10 cellular contexts compared by ENCODE assay signal in genomic region chr11:20156876-20157613, GRCh38. TPM values are rescaled to one million over a fixed set of nuclear protein-coding genes. Genes with fewer than 3 reads are reported as not detected.
DNase-seq lines count a peak whose midpoint lies in the region; ATAC-seq and TF ChIP-seq lines count a peak whose summit lies in the region.
"Had no signal": no experiment of that assay in that cellular context is flagged by ENCODE, and none has a peak within 500 bp of the region (broad histone marks: within the 10 kb centered on the region; RNA-seq: fewer than 3 reads in every experiment).

No MANE protein-coding gene starts in this region.

- H3K36me3 ChIP-seq in iPS DF 6.9 (ENCODE audit: control insufficient read depth, insufficient read depth, low read length) (no peaks in the 10 kb centered on the region), stomach (no peaks in the 10 kb centered on the region)

- TF ChIP-seq POLR2A in stomach (IDR thresholded peaks at IDR 0.05), result no peak

- CTCF ChIA-PET in activated CD4-positive, alpha-beta memory T cell treated with anti-CD3 and anti-CD28 coated beads, Interleukin-2, amount 10 ng/mL, durations not matched to agents 7 days and 5 days (lab: Charles Lee), result interaction anchor here (3.0 kb wide), 1 partner anchor 25 kb away, joined by 11 read pairs; no protein-coding TSS in a partner anchor

- WGBS in iPS DF 6.9 (ENCODE audit: insufficient coverage, insufficient read length), result no CpG with 5 or more reads among the region's 45 CpGs
- WGBS in stomach, 5 donors, result 3 to 9% (median 3%) methylated on average over 20 to 45 of the region's 45 CpGs

- H3K4me3 Mint-ChIP-seq in activated CD4-positive, alpha-beta memory T cell treated with anti-CD3 and anti-CD28 coated beads, Interleukin-2, amount 10 ng/mL, durations not matched to agents 7 days and 5 days, result peak overlapping the region; percentile 34
- H3K4me3 Mint-ChIP-seq in CD14-positive monocyte, result peak overlapping the region in 1 of 2 donors; percentile 85

- H3K27me3 ChIP-seq in iPS DF 6.9 (ENCODE audit: control insufficient read depth, insufficient read depth, low read length) (peaks cover 62% of the 10 kb centered on the region), stomach (peaks cover 37 to 90% (median 78%) of the 10 kb centered on the region in 3 donors)

- peaks cover 22% of the 10 kb centered on the region for H3K4me1 Mint-ChIP-seq in activated CD4-positive, alpha-beta memory T cell treated with anti-CD3 and anti-CD28 coated beads, Interleukin-2, amount 10 ng/mL, durations not matched to agents 7 days and 5 days
- H3K4me1 Mint-ChIP-seq in CD14-positive monocyte, result peaks cover 10% of the 10 kb centered on the region

- peaks cover 15% of the 10 kb centered on the region for H3K36me3 Mint-ChIP-seq in activated CD4-positive, alpha-beta memory T cell treated with anti-CD3 and anti-CD28 coated beads, Interleukin-2, amount 10 ng/mL, durations not matched to agents 7 days and 5 days (ENCODE audit: low read depth)
- H3K36me3 Mint-ChIP-seq in CD14-positive monocyte, result peaks cover 0 to 5% of the 10 kb centered on the region in 2 donors

- peaks cover 8% of the 10 kb centered on the region for H3K4me1 ChIP-seq in iPS DF 6.9 (ENCODE audit: control insufficient read depth, insufficient read depth, low read length)
- peaks cover 11 to 31% (median 19%) of the 10 kb centered on the region in 4 donors for H3K4me1 ChIP-seq in stomach

- POLR2A ChIA-PET in activated CD4-positive, alpha-beta memory T cell treated with anti-CD3 and anti-CD28 coated beads, Interleukin-2, amount 10 ng/mL, durations not matched to agents 7 days and 5 days (lab: Charles Lee), result no interaction called here

- peak; percentile 65 for DNase-seq in activated CD8-positive, alpha-beta memory T cell treated with anti-CD3 and anti-CD28 coated beads for 24 hours
- DNase-seq in activated CD8-positive, alpha-beta memory T cell treated with anti-CD3 and anti-CD28 coated beads, Interleukin-2, amount 50 U/mL, for 48 hours, result no peak
- peak; percentile 36 for DNase-seq in activated CD4-positive, alpha-beta memory T cell treated with anti-CD3 and anti-CD28 coated beads, Interleukin-2, amount 10 ng/mL, durations not matched to agents 7 days and 5 days
- DNase-seq in iPS DF 6.9 (ENCODE audit: low read depth, low spot score) (no peak), stomach (no peak), NCI-H187 (lab: John Stamatoyannopoulos, UW) (no peak), CD14-positive monocyte (ENCODE audit: low spot score) (no peak)
- DNase-seq: kidney glomerular epithelial cell, NCI-H2171 treated with DMSO at 0.1 percent for 48 hours had no signal

- TF ChIP-seq CTCF in stomach (IDR thresholded peaks at IDR 0.05), result no peak
- TF ChIP-seq CTCF in CD14-positive monocyte (IDR thresholded peaks at IDR 0.05), result no peak

- no peak for TF ChIP-seq EP300 in stomach (IDR thresholded peaks at IDR 0.05)

- H3K27ac ChIP-seq in iPS DF 6.9 (ENCODE audit: low read length) (no peak overlapping the region), stomach (no peak overlapping the region)

- peaks cover 3% of the 10 kb centered on the region for H3K9me3 Mint-ChIP-seq in activated CD4-positive, alpha-beta memory T cell treated with anti-CD3 and anti-CD28 coated beads, Interleukin-2, amount 10 ng/mL, durations not matched to agents 7 days and 5 days
- H3K9me3 Mint-ChIP-seq in CD14-positive monocyte, result peaks cover 2 to 36% (median 20%) of the 10 kb centered on the region in 7 donors

- H3K9me3 ChIP-seq in iPS DF 6.9 (ENCODE audit: control insufficient read depth, insufficient read depth, low read length) (no peaks in the 10 kb centered on the region), stomach (peaks cover 0 to 15% (median 3%) of the 10 kb centered on the region in 4 donors)

- intact Hi-C loops in stomach (cut with DNase I; ENCODE audit: low total_unique reads), result no loop called here
- intact Hi-C loops in CD14-positive monocyte (cut with micrococcal nuclease), result no loop called here

- peak overlapping the region; percentile 21 for H3K27ac Mint-ChIP-seq in activated CD4-positive, alpha-beta memory T cell treated with anti-CD3 and anti-CD28 coated beads, Interleukin-2, amount 10 ng/mL, durations not matched to agents 7 days and 5 days
- no peak overlapping the region for H3K27ac Mint-ChIP-seq in CD14-positive monocyte

- H3K27me3 Mint-ChIP-seq in activated CD4-positive, alpha-beta memory T cell treated with anti-CD3 and anti-CD28 coated beads, Interleukin-2, amount 10 ng/mL, durations not matched to agents 7 days and 5 days, result peaks cover 68% of the 10 kb centered on the region
- peaks cover 78 to 92% (median 82%) of the 10 kb centered on the region in 3 donors for H3K27me3 Mint-ChIP-seq in CD14-positive monocyte (ENCODE audit: low read depth in 3 of 3)

- ATAC-seq in GM21447 (IDR thresholded peaks at IDR 0.05; ENCODE audit: unreplicated experiment), result no peak

- H3K4me3 ChIP-seq in iPS DF 6.9 (ENCODE audit: low read length) (peak overlapping the region; percentile 35; the same call in 1 of the 2 replicates), stomach (peak overlapping the region; percentile 19 to 43 (median 30))

RNA-seq across cellular contexts. Expression of gene DBX1, which starts 3.2 kb away (rescaled TPM):
- not detected for total RNA-seq in activated CD4-positive, alpha-beta memory T cell treated with anti-CD3 and anti-CD28 coated beads, Interleukin-2, amount 10 ng/mL, durations not matched to agents 7 days and 5 days
- not detected for total RNA-seq in stomach
- polyA plus RNA-seq in stomach (not detected), CD14-positive monocyte (not detected)

Comparison
In these comparisons a context has a peak if more than half of its experiments do, and no peak if none do; other contexts are left out.
1. DNase-seq: peak in activated CD8-positive, alpha-beta memory T cell treated with anti-CD3 and anti-CD28 coated beads for 24 hours (single experiment) and activated CD4-positive, alpha-beta memory T cell treated with anti-CD3 and anti-CD28 coated beads, Interleukin-2, amount 10 ng/mL, durations not matched to agents 7 days and 5 days (single experiment); none in activated CD8-positive, alpha-beta memory T cell treated with anti-CD3 and anti-CD28 coated beads, Interleukin-2, amount 50 U/mL, for 48 hours (single experiment), iPS DF 6.9 (single experiment), stomach (single experiment), NCI-H187 (0 of 2) and CD14-positive monocyte (single experiment).